Comparison of ENCODE assay signal across 1 cellular context in the genomic region with DNA sequence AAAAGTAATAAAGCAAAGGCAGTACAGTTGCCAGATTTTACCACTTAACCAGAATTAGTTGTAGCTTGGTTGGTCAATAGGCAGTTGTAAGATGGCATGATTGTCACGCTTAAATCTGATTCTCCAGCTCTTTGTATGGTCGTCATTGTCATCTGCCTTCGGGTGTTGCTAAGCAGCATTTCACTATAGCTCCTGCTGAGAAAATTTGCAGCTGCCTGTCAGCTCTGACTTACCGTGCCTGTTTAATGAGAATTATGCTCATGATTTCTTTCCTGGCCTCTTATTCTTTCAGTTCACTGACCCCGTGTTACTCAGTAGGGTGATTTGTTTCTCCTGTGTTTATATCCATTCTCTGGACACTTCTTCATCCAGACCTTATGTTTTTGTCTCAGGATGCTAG.
TF ChIP-seq lines count a peak whose summit lies in the region.

No MANE protein-coding gene starts in this region.

TF ChIP-seq in HepG2, 621 proteins besides CTCF, POLR2A, EP300 and RAD21 (continued from another document):
- TF ChIP-seq, protein P1, sequence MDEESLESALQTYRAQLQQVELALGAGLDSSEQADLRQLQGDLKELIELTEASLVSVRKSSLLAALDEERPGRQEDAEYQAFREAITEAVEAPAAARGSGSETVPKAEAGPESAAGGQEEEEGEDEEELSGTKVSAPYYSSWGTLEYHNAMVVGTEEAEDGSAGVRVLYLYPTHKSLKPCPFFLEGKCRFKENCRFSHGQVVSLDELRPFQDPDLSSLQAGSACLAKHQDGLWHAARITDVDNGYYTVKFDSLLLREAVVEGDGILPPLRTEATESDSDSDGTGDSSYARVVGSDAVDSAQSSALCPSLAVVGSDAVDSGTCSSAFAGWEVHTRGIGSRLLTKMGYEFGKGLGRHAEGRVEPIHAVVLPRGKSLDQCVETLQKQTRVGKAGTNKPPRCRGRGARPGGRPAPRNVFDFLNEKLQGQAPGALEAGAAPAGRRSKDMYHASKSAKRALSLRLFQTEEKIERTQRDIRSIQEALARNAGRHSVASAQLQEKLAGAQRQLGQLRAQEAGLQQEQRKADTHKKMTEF (CRISPR knock-in tag; IDR thresholded peaks at IDR 0.05): no peak
- no peak for TF ChIP-seq SRY (CRISPR knock-in tag; IDR thresholded peaks at IDR 0.05)
- TF ChIP-seq, protein P2, sequence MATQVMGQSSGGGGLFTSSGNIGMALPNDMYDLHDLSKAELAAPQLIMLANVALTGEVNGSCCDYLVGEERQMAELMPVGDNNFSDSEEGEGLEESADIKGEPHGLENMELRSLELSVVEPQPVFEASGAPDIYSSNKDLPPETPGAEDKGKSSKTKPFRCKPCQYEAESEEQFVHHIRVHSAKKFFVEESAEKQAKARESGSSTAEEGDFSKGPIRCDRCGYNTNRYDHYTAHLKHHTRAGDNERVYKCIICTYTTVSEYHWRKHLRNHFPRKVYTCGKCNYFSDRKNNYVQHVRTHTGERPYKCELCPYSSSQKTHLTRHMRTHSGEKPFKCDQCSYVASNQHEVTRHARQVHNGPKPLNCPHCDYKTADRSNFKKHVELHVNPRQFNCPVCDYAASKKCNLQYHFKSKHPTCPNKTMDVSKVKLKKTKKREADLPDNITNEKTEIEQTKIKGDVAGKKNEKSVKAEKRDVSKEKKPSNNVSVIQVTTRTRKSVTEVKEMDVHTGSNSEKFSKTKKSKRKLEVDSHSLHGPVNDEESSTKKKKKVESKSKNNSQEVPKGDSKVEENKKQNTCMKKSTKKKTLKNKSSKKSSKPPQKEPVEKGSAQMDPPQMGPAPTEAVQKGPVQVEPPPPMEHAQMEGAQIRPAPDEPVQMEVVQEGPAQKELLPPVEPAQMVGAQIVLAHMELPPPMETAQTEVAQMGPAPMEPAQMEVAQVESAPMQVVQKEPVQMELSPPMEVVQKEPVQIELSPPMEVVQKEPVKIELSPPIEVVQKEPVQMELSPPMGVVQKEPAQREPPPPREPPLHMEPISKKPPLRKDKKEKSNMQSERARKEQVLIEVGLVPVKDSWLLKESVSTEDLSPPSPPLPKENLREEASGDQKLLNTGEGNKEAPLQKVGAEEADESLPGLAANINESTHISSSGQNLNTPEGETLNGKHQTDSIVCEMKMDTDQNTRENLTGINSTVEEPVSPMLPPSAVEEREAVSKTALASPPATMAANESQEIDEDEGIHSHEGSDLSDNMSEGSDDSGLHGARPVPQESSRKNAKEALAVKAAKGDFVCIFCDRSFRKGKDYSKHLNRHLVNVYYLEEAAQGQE (IDR thresholded peaks at IDR 0.05; ENCODE audit: borderline replicate concordance in 1 of 2, low read depth in 1 of 2, low read length in 2 of 2): no peak
- no peak for TF ChIP-seq TGIF2 (CRISPR knock-in tag; IDR thresholded peaks at IDR 0.05)
- TF ChIP-seq KDM4B (CRISPR knock-in tag; IDR thresholded peaks at IDR 0.05): no peak
- no peak for TF ChIP-seq TBL1XR1 (IDR thresholded peaks at IDR 0.05; ENCODE audit: borderline replicate concordance, low read length, partially characterized antibody)
- no peak for TF ChIP-seq PHF5A (CRISPR knock-in tag; IDR thresholded peaks at IDR 0.05; ENCODE audit: low read depth, unreplicated experiment)
